ENCODE assay signal across 16 cellular contexts in genomic region chr15:36109943-36110658, GRCh38.
DNase-seq lines count a peak whose midpoint lies in the region; TF ChIP-seq lines count a peak whose summit lies in the region.
"Had no signal": no experiment of that assay in that cellular context is flagged by ENCODE, and none has a peak within 500 bp of the region (broad histone marks: within the 10 kb centered on the region; RNA-seq: fewer than 3 reads in every experiment).

No MANE protein-coding gene starts in this region.

- peaks cover 45% of the 10 kb centered on the region for H3K4me1 Mint-ChIP-seq in mesothelial cell of epicardium
- H3K4me1 Mint-ChIP-seq: activated CD4-positive, alpha-beta T cell treated with anti-CD3 and anti-CD28 coated beads, Interleukin-2, amount 10 ng/mL, durations not matched to agents 24 days and 14 days; IgD-negative memory B cell had no signal

- H3K4me3 ChIP-seq in AG10803 (ENCODE audit: low read length): no peak overlapping the region
- H3K4me3 ChIP-seq in choroid plexus epithelial cell (ENCODE audit: low read depth, low read length): no peak overlapping the region
- no peak overlapping the region for H3K4me3 ChIP-seq in H7 (ENCODE audit: insufficient read depth, low read depth, low read length)
- H3K4me3 ChIP-seq: spleen had no signal

- no peaks in the 10 kb centered on the region for H3K27me3 ChIP-seq in H7 (ENCODE audit: control insufficient read depth, insufficient read depth, low read length)
- H3K27me3 ChIP-seq: spleen had no signal

- peak overlapping the region; percentile 91 for H3K27ac Mint-ChIP-seq in mesothelial cell of epicardium
- H3K27ac Mint-ChIP-seq: activated CD4-positive, alpha-beta T cell treated with anti-CD3 and anti-CD28 coated beads, Interleukin-2, amount 10 ng/mL, durations not matched to agents 24 days and 14 days; activated naive CD8-positive, alpha-beta T cell; IgD-negative memory B cell had no signal

- no peaks in the 10 kb centered on the region for H3K36me3 ChIP-seq in H7 (replicated peaks; ENCODE audit: control insufficient read depth, insufficient read depth, low read length)
- H3K36me3 ChIP-seq: spleen had no signal

- no peak for TF ChIP-seq CTCF in AG10803 (conservative IDR thresholded peaks at IDR 0.05; ENCODE audit: low read length)
- no peak for TF ChIP-seq CTCF in choroid plexus epithelial cell (conservative IDR thresholded peaks at IDR 0.05; ENCODE audit: low read depth, low read length)
- TF ChIP-seq CTCF in mesothelial cell of epicardium (IDR thresholded peaks at IDR 0.05; ENCODE audit: unreplicated experiment): no peak

- no peaks in the 10 kb centered on the region for H3K9me3 Mint-ChIP-seq in mesothelial cell of epicardium
- H3K9me3 Mint-ChIP-seq: activated CD4-positive, alpha-beta T cell treated with anti-CD3 and anti-CD28 coated beads, Interleukin-2, amount 10 ng/mL, durations not matched to agents 24 days and 14 days had no signal

- no peaks in the 10 kb centered on the region for H3K27me3 Mint-ChIP-seq in mesothelial cell of epicardium (ENCODE audit: low read depth)
- H3K27me3 Mint-ChIP-seq: activated CD4-positive, alpha-beta T cell treated with anti-CD3 and anti-CD28 coated beads, Interleukin-2, amount 10 ng/mL, durations not matched to agents 24 days and 14 days; activated naive CD8-positive, alpha-beta T cell; IgD-negative memory B cell had no signal

- no peak overlapping the region for H3K4me3 Mint-ChIP-seq in mesothelial cell of epicardium
- H3K4me3 Mint-ChIP-seq: activated CD4-positive, alpha-beta T cell treated with anti-CD3 and anti-CD28 coated beads, Interleukin-2, amount 10 ng/mL, durations not matched to agents 24 days and 14 days; activated naive CD8-positive, alpha-beta T cell; IgD-negative memory B cell had no signal

- peak; percentile 63 for DNase-seq in AG10803 (ENCODE audit: low read depth)
- DNase-seq in NCI-H446 treated with DMSO at 0.1 percent for 48 hours (lab: John Stamatoyannopoulos, UW): peak; percentile 37
- DNase-seq in choroid plexus epithelial cell (ENCODE audit: low read depth): peak; percentile 53
- no peak for DNase-seq in mesothelial cell of epicardium (ENCODE audit: low spot score in 2 of 2, unreplicated experiment in 2 of 2)
- DNase-seq in activated CD4-positive, alpha-beta T cell treated with anti-CD3 and anti-CD28 coated beads, Interleukin-2, amount 50 U/mL, for 4 hours: no peak
- DNase-seq in NCI-H187 (lab: John Stamatoyannopoulos, UW): no peak
- DNase-seq in NCI-H526 treated with DMSO at 0.1 percent for 48 hours (lab: John Stamatoyannopoulos, UW): no peak
- DNase-seq in H7: no peak
- DNase-seq: activated CD4-positive, alpha-beta T cell treated with anti-CD3 and anti-CD28 coated beads, Interleukin-2, amount 10 ng/mL, durations not matched to agents 24 days and 14 days; NCI-H1048; posterior cingulate gyrus; spleen; stimulated activated naive CD8-positive, alpha-beta T cell treated with anti-CD3 and anti-CD28 coated beads, Interleukin-15, Interleukin-2, amounts not matched to agents 100 U/mL and 50 U/mL, for 24 hours; T1000 had no signal

- H3K36me3 Mint-ChIP-seq in mesothelial cell of epicardium: no peaks in the 10 kb centered on the region
- H3K36me3 Mint-ChIP-seq: activated naive CD8-positive, alpha-beta T cell; IgD-negative memory B cell had no signal

Comparison
In these comparisons a context has a peak if more than half of its experiments do, and no peak if none do; other contexts are left out.
1. DNase-seq: peak in AG10803 (single experiment), NCI-H446 treated with DMSO at 0.1 percent for 48 hours (single experiment) and choroid plexus epithelial cell (single experiment); none in mesothelial cell of epicardium (0 of 2), activated CD4-positive, alpha-beta T cell treated with anti-CD3 and anti-CD28 coated beads, Interleukin-2, amount 50 U/mL, for 4 hours (0 of 2), NCI-H187 (0 of 2), NCI-H526 treated with DMSO at 0.1 percent for 48 hours (single experiment) and H7 (single experiment).